In genomic region chr20:53738039-53738944, GRCh38 we compare ENCODE assay signal across 8 cellular contexts.
DNase-seq lines count a peak whose midpoint lies in the region; ATAC-seq, FAIRE-seq and TF ChIP-seq lines count a peak whose summit lies in the region.

No MANE protein-coding gene starts in this region.

- no peak for ATAC-seq in GM21381 (IDR thresholded peaks at IDR 0.05; ENCODE audit: unreplicated experiment)
- no peak for ATAC-seq in aorta (ENCODE audit: low FRiP score)

- peak; percentile 82 for FAIRE-seq in GM12892 (lab: Jason Lieb, UNC)

- H3K27me3 ChIP-seq in colonic mucosa (no peaks in the 10 kb centered on the region), aorta (ENCODE audit: control insufficient read depth in 1 of 2, insufficient read depth in 2 of 2, low read length in 1 of 2) (no peaks in the 10 kb centered on the region)

- DNase-seq in GM12892 (ENCODE audit: insufficient read length) (no peak), NCI-H510A treated with DMSO at 0.1 percent for 48 hours (lab: John Stamatoyannopoulos, UW) (peak; percentile 89), colonic mucosa (peak; percentile 41), medulla oblongata (ENCODE audit: extremely low spot score) (peak; percentile 67), ureter (ENCODE audit: low spot score) (peak; percentile 85), aorta (no peak)
- no peak for DNase-seq in activated CD8-positive, alpha-beta memory T cell treated with anti-CD3 and anti-CD28 coated beads, Interleukin-2, amount 50 U/mL, for 4 hours

- H3K36me3 ChIP-seq in colonic mucosa (no peaks in the 10 kb centered on the region), aorta (ENCODE audit: control insufficient read depth in 1 of 2, insufficient read depth in 2 of 2, low read length in 1 of 2) (no peaks in the 10 kb centered on the region)

- H3K4me3 ChIP-seq in colonic mucosa, result no peak overlapping the region
- no peak overlapping the region for H3K4me3 ChIP-seq in aorta (ENCODE audit: low read length in 2 of 2)

- no peak for TF ChIP-seq CTCF in colonic mucosa (IDR thresholded peaks at IDR 0.05)

- intact Hi-C loops in colonic mucosa (cut with DNase I), result no loop called here
- intact Hi-C loops in aorta (cut with DNase I), result no loop called here

- H3K9me3 ChIP-seq in colonic mucosa, result no peaks in the 10 kb centered on the region
- H3K9me3 ChIP-seq in aorta (ENCODE audit: control insufficient read depth, low read length), result peaks cover 1% of the 10 kb centered on the region

- H3K27ac ChIP-seq in colonic mucosa (peak overlapping the region; percentile 0), aorta (ENCODE audit: low read depth in 1 of 2, low read length in 2 of 2) (no peak overlapping the region)

- no peaks in the 10 kb centered on the region for H3K4me1 ChIP-seq in colonic mucosa
- H3K4me1 ChIP-seq in aorta (ENCODE audit: control insufficient read depth in 1 of 2, insufficient read depth in 2 of 2, low read length in 2 of 2), result no peaks in the 10 kb centered on the region

- H3K9ac ChIP-seq in colonic mucosa (ENCODE audit: low read depth in 2 of 2, low read length in 2 of 2), result peak overlapping the region in 1 of 2 donors; percentile 31

- WGBS in aorta, 2 donors, result 51 to 54% methylated on average over 26 of the region's 26 CpGs

- TF ChIP-seq POLR2A in GM12892 (IDR thresholded peaks at IDR 0.05; ENCODE audit: low read depth, low read length), result no peak

Comparison
In these comparisons a context has a peak if more than half of its experiments do, and no peak if none do; other contexts are left out.
1. DNase-seq: peak in NCI-H510A treated with DMSO at 0.1 percent for 48 hours (single experiment), colonic mucosa (single experiment), medulla oblongata (single experiment) and ureter (single experiment); none in GM12892 (single experiment), aorta (0 of 2) and activated CD8-positive, alpha-beta memory T cell treated with anti-CD3 and anti-CD28 coated beads, Interleukin-2, amount 50 U/mL, for 4 hours (single experiment).